In genomic region chr14:94180655-94181271, GRCh38 we compare ENCODE assay signal across 8 cellular contexts. TPM values are rescaled to one million over a fixed set of nuclear protein-coding genes. Genes with fewer than 3 reads are reported as not detected.
A peak's percentile ranks its signal among the peaks of the same experiment; 100 is the strongest.
DNase-seq lines count a peak whose midpoint lies in the region; ATAC-seq and TF ChIP-seq lines count a peak whose summit lies in the region.

No MANE protein-coding gene starts in this region.

- peaks cover 0 to under 1% of the 10 kb centered on the region in 2 donors for H3K4me1 ChIP-seq in uterus

- intact Hi-C loops in uterus (cut with DNase I; ENCODE audit: low total_unique reads): no loop called here

- peak; percentile 38 for DNase-seq in COR-L47 (lab: John Stamatoyannopoulos, UW)
- peak; percentile 70 for DNase-seq in OCI-M1 (lab: John Stamatoyannopoulos, UW)
- DNase-seq in central memory CD8-positive, alpha-beta T cell (ENCODE audit: low spot score in 2 of 2): no peak
- DNase-seq in left lobe of liver (ENCODE audit: low spot score): no peak
- no peak for DNase-seq in uterus
- DNase-seq in mesenteric fat pad (ENCODE audit: low spot score): no peak

- no peaks in the 10 kb centered on the region for H3K9me3 Mint-ChIP-seq in central memory CD8-positive, alpha-beta T cell

- no peak overlapping the region for H3K27ac ChIP-seq in uterus

- peaks cover 9% of the 10 kb centered on the region for H3K4me1 Mint-ChIP-seq in central memory CD8-positive, alpha-beta T cell

- no peak overlapping the region for H3K4me3 ChIP-seq in uterus

- H3K36me3 ChIP-seq in uterus: no peaks in the 10 kb centered on the region

- no peaks in the 10 kb centered on the region for H3K9me3 ChIP-seq in uterus

- H3K4me3 Mint-ChIP-seq in central memory CD8-positive, alpha-beta T cell: peak overlapping the region; percentile 21

- peak overlapping the region; percentile 17 for H3K27ac Mint-ChIP-seq in central memory CD8-positive, alpha-beta T cell (ENCODE audit: low read depth)

- peak; percentile 52 to 72 (median 58) for TF ChIP-seq CTCF in uterus (IDR thresholded peaks at IDR 0.05)

- no peak for TF ChIP-seq POLR2A in uterus (IDR thresholded peaks at IDR 0.05)

- ATAC-seq in GM18517 (IDR thresholded peaks at IDR 0.05; ENCODE audit: unreplicated experiment) (peak; percentile 72), HG03521 (IDR thresholded peaks at IDR 0.05; ENCODE audit: unreplicated experiment) (peak; percentile 62), left lobe of liver (peak; percentile 95)
- peak; percentile 83 for ATAC-seq in central memory CD8-positive, alpha-beta T cell (replicated peaks; ENCODE audit: extremely low read depth, poor library complexity, severe bottlenecking)

- peaks cover 10% of the 10 kb centered on the region for H3K27me3 Mint-ChIP-seq in central memory CD8-positive, alpha-beta T cell

- no peaks in the 10 kb centered on the region for H3K27me3 ChIP-seq in uterus

- H3K36me3 Mint-ChIP-seq in central memory CD8-positive, alpha-beta T cell (ENCODE audit: insufficient read depth): peaks cover 6% of the 10 kb centered on the region

RNA-seq across cellular contexts. Expression of gene PPP4R4, which starts 6.6 kb away (rescaled TPM):
- 0.28 TPM for total RNA-seq in left lobe of liver
- total RNA-seq in uterus: 1 to 10 TPM in 3 of 4 donors, under 1 TPM in 1; 0.59 to 4.1 (median 2.0) TPM
- total RNA-seq in mesenteric fat pad: 0.13 TPM

RNA-seq across cellular contexts. Expression of gene IFI27L2, which starts 51.4 kb away (rescaled TPM):
- total RNA-seq in left lobe of liver (1.2 TPM), uterus (100 to 1,000 TPM in 1 of 4 donors, 10 to 100 TPM in 3; 14.3 to 111 (median 45.0) TPM), mesenteric fat pad (42.6 TPM)

Comparison
In these comparisons a context has a peak if more than half of its experiments do, and no peak if none do; other contexts are left out.
1. DNase-seq: peak in COR-L47 (single experiment) and OCI-M1 (single experiment); none in central memory CD8-positive, alpha-beta T cell (0 of 2), left lobe of liver (single experiment), uterus (0 of 2) and mesenteric fat pad (single experiment).
2. Peak in every context shown above with its lines, with median percentiles within 50 percentile points of each other: ATAC-seq.